Comparison of ENCODE assay signal across 27 cellular contexts in genomic region chr9:127407505-127407868, GRCh38. TPM values are rescaled to one million over a fixed set of nuclear protein-coding genes. Genes with fewer than 3 reads are reported as not detected.
DNase-seq lines count a peak whose midpoint lies in the region; ATAC-seq and TF ChIP-seq lines count a peak whose summit lies in the region.
"Had no signal": no experiment of that assay in that cellular context is flagged by ENCODE, and none has a peak within 500 bp of the region (broad histone marks: within the 10 kb centered on the region; RNA-seq: fewer than 3 reads in every experiment).

No MANE protein-coding gene starts in this region.

- no peak overlapping the region for H3K4me3 ChIP-seq in NT2/D1 (ENCODE audit: insufficient read length, low read depth)
- no peak overlapping the region for H3K4me3 ChIP-seq in mesenchymal stem cell (ENCODE audit: insufficient read depth in 1 of 2, low read depth in 1 of 2, low read length in 2 of 2)
- no peak overlapping the region for H3K4me3 ChIP-seq in CD8-positive, alpha-beta memory T cell (ENCODE audit: low read length)
- H3K4me3 ChIP-seq: Peyer's patch, SK-N-MC had no signal

- H3K27me3 Mint-ChIP-seq in CD8-positive, alpha-beta memory T cell: peaks cover 10 to 27% of the 10 kb centered on the region in 2 donors
- H3K27me3 Mint-ChIP-seq: memory B cell had no signal

- H3K4ac ChIP-seq in mesenchymal stem cell (ENCODE audit: low read depth in 1 of 2, low read length in 2 of 2): no peak overlapping the region

- H3K36me3 ChIP-seq in NT2/D1 (ENCODE audit: insufficient read depth, insufficient read length, low read length) (peaks cover 71% of the 10 kb centered on the region), mesenchymal stem cell (ENCODE audit: control insufficient read depth in 1 of 2, insufficient read depth in 2 of 2, low read depth in 1 of 2, low read length in 2 of 2) (peaks cover 0 to 38% of the 10 kb centered on the region in 2 experiments)
- H3K36me3 ChIP-seq in CD8-positive, alpha-beta memory T cell (ENCODE audit: insufficient read depth, low read length): no peaks in the 10 kb centered on the region

- ATAC-seq in GM18517 (IDR thresholded peaks at IDR 0.05; ENCODE audit: unreplicated experiment): no peak
- ATAC-seq: activated CD4-positive, alpha-beta T cell treated with anti-CD3 and anti-CD28 coated beads for 36 hours; stimulated activated naive CD8-positive, alpha-beta T cell treated with anti-CD3 and anti-CD28 coated beads, Interleukin-15, Interleukin-2, amounts not matched to agents 100 U/mL and 50 U/mL, for 24 hours had no signal

- H3K4me2 ChIP-seq in mesenchymal stem cell (ENCODE audit: low read length, poor library complexity, severe bottlenecking): peak overlapping the region; percentile 9

- H2BK12ac ChIP-seq in mesenchymal stem cell (ENCODE audit: low read length in 2 of 2): no peak overlapping the region

- H2BK120ac ChIP-seq in mesenchymal stem cell (ENCODE audit: low read depth, low read length): no peak overlapping the region

- CTCF ChIA-PET in CD8-positive, alpha-beta memory T cell (lab: Charles Lee): interaction anchor here (1.8 kb wide), 1 partner anchor 11 kb away, joined by 6 read pairs; the partner anchor contains the start of gene SLC2A8

- POLR2A ChIA-PET in CD8-positive, alpha-beta memory T cell (lab: Charles Lee): interaction anchor here (0.6 kb wide), 1 partner anchor 748 kb away, joined by 3 read pairs; no protein-coding TSS in a partner anchor

- H3K79me1 ChIP-seq in mesenchymal stem cell (replicated peaks; ENCODE audit: low read length, poor library complexity, severe bottlenecking): peaks cover 1% of the 10 kb centered on the region

- H4K8ac ChIP-seq in mesenchymal stem cell (ENCODE audit: low read length): no peak overlapping the region

- DNase-seq in NT2/D1 (ENCODE audit: low read depth, low spot score): no peak
- DNase-seq in cerebellar nuclear complex (lab: John Stamatoyannopoulos, UW): peak; percentile 75 to 81
- DNase-seq in mesenchymal stem cell: no peak
- DNase-seq in CD8-positive, alpha-beta memory T cell: no peak
- DNase-seq in RPMI8226: no peak
- DNase-seq in stimulated activated CD4-positive, alpha-beta T cell treated with anti-CD3 and anti-CD28 coated beads, Interleukin-4, amount 100 ng/mL, for 1 hour: no peak
- DNase-seq: activated CD4-positive, alpha-beta T cell treated with anti-CD3 and anti-CD28 coated beads for 36 hours; activated naive CD4-positive, alpha-beta T cell treated with anti-CD3 and anti-CD28 coated beads, Interleukin-2, amount 10 ng/mL, durations not matched to agents 7 days and 5 days; activated T-cell treated with anti-CD3 and anti-CD28 coated beads, Interleukin-2, amount 50 U/mL, for 48 hours; anterior cingulate cortex; CD4-positive, alpha-beta T cell; central memory CD4-positive, alpha-beta T cell; DMS 273 treated with DMSO at 0.1 percent for 48 hours; HFFc6; kidney glomerular epithelial cell; MM.1S; NCI-H1436 treated with DMSO at 0.1 percent for 48 hours; NCI-H2171; NCI-H524; Peyer's patch; right cardiac atrium; stimulated activated naive CD8-positive, alpha-beta T cell treated with anti-CD3 and anti-CD28 coated beads, Interleukin-15, Interleukin-2, amounts not matched to agents 100 U/mL and 50 U/mL, for 24 hours had no signal

- H3K14ac ChIP-seq in mesenchymal stem cell (ENCODE audit: low read length in 2 of 2): no peak overlapping the region

- H3K4me1 ChIP-seq in NT2/D1 (ENCODE audit: insufficient read depth, insufficient read length): peaks cover 12% of the 10 kb centered on the region
- peaks cover 11% of the 10 kb centered on the region for H3K4me1 ChIP-seq in mesenchymal stem cell (ENCODE audit: control insufficient read depth, insufficient read depth, low read depth, low read length)
- H3K4me1 ChIP-seq in CD8-positive, alpha-beta memory T cell (ENCODE audit: insufficient read depth, low read length): no peaks in the 10 kb centered on the region
- H3K4me1 ChIP-seq: Peyer's patch had no signal

- 94% methylated on average over 5 of the region's 5 CpGs for WGBS in mesenchymal stem cell

- peak overlapping the region; percentile 87 for H3K27ac ChIP-seq in C4-2B
- H3K27ac ChIP-seq in mesenchymal stem cell (ENCODE audit: low read length, poor library complexity, severe bottlenecking): no peak overlapping the region
- no peak overlapping the region for H3K27ac ChIP-seq in CD8-positive, alpha-beta memory T cell (ENCODE audit: low read depth, low read length)
- H3K27ac ChIP-seq: Peyer's patch, SK-N-MC had no signal

- peak overlapping the region; percentile 28 for H3K9ac ChIP-seq in NT2/D1 (ENCODE audit: insufficient read length, low read depth)
- no peak overlapping the region for H3K9ac ChIP-seq in mesenchymal stem cell (ENCODE audit: low read length)

- no peak overlapping the region for H3K4me3 Mint-ChIP-seq in CD8-positive, alpha-beta memory T cell
- H3K4me3 Mint-ChIP-seq: activated CD4-positive, alpha-beta T cell treated with anti-CD3 and anti-CD28 coated beads for 36 hours; activated naive CD4-positive, alpha-beta T cell treated with anti-CD3 and anti-CD28 coated beads, Interleukin-2, amount 10 ng/mL, durations not matched to agents 7 days and 5 days; CD4-positive, alpha-beta T cell; HFFc6; memory B cell; T-helper 1 cell treated with Interleukin-12 subunit alpha and Interleukin-12 subunit beta and Interleukin-4 antibody, amounts not matched to agents 30 μg/mL and 1 μg/mL, for 36 hours had no signal

- H3K23ac ChIP-seq in mesenchymal stem cell (ENCODE audit: low read length in 2 of 2): no peak overlapping the region

- no peaks in the 10 kb centered on the region for H3K9me3 ChIP-seq in NT2/D1 (ENCODE audit: insufficient read depth, low read length)
- H3K9me3 ChIP-seq in mesenchymal stem cell (ENCODE audit: control insufficient read depth, low read length): no peaks in the 10 kb centered on the region
- no peaks in the 10 kb centered on the region for H3K9me3 ChIP-seq in CD8-positive, alpha-beta memory T cell (ENCODE audit: low read length)
- H3K9me3 ChIP-seq: Peyer's patch had no signal

- no peak overlapping the region for H2AFZ ChIP-seq in mesenchymal stem cell (ENCODE audit: low read depth, low read length)

- H2AK5ac ChIP-seq in mesenchymal stem cell (ENCODE audit: low read length, severe bottlenecking): no peak overlapping the region

- no peak overlapping the region for H2BK5ac ChIP-seq in mesenchymal stem cell (ENCODE audit: low read depth, low read length, poor library complexity, severe bottlenecking)

- H3K27ac Mint-ChIP-seq in CD8-positive, alpha-beta memory T cell: no peak overlapping the region
- H3K27ac Mint-ChIP-seq: activated CD4-positive, alpha-beta T cell treated with anti-CD3 and anti-CD28 coated beads for 36 hours; activated naive CD4-positive, alpha-beta T cell treated with anti-CD3 and anti-CD28 coated beads, Interleukin-2, amount 10 ng/mL, durations not matched to agents 7 days and 5 days; CD4-positive, alpha-beta T cell; HFFc6; memory B cell; T-helper 1 cell treated with Interleukin-12 subunit alpha and Interleukin-12 subunit beta and Interleukin-4 antibody, amounts not matched to agents 30 μg/mL and 1 μg/mL, for 36 hours had no signal

- no peak for TF ChIP-seq CTCF in C4-2B (conservative IDR thresholded peaks at IDR 0.05)

- H3K36me3 Mint-ChIP-seq in CD8-positive, alpha-beta memory T cell: no peaks in the 10 kb centered on the region
- H3K36me3 Mint-ChIP-seq: activated naive CD4-positive, alpha-beta T cell treated with anti-CD3 and anti-CD28 coated beads, Interleukin-2, amount 10 ng/mL, durations not matched to agents 7 days and 5 days had no signal

- no peak overlapping the region for H2BK15ac ChIP-seq in mesenchymal stem cell (ENCODE audit: low read depth, poor library complexity, severe bottlenecking)

- H3K27me3 ChIP-seq in NT2/D1 (ENCODE audit: insufficient read depth, insufficient read length): no peaks in the 10 kb centered on the region
- peaks cover 0 to 77% of the 10 kb centered on the region in 2 experiments for H3K27me3 ChIP-seq in mesenchymal stem cell (ENCODE audit: control insufficient read depth in 1 of 2, insufficient read depth in 1 of 2, low read length in 2 of 2)
- H3K27me3 ChIP-seq in CD8-positive, alpha-beta memory T cell (ENCODE audit: insufficient read depth, low read length, poor library complexity, severe bottlenecking): no peaks in the 10 kb centered on the region
- H3K27me3 ChIP-seq: Peyer's patch had no signal

- no peaks in the 10 kb centered on the region for H3K4me1 Mint-ChIP-seq in CD8-positive, alpha-beta memory T cell
- H3K4me1 Mint-ChIP-seq: activated CD4-positive, alpha-beta T cell treated with anti-CD3 and anti-CD28 coated beads for 36 hours; activated naive CD4-positive, alpha-beta T cell treated with anti-CD3 and anti-CD28 coated beads, Interleukin-2, amount 10 ng/mL, durations not matched to agents 7 days and 5 days had no signal

- no peaks in the 10 kb centered on the region for H3K9me3 Mint-ChIP-seq in CD8-positive, alpha-beta memory T cell
- H3K9me3 Mint-ChIP-seq: activated naive CD4-positive, alpha-beta T cell treated with anti-CD3 and anti-CD28 coated beads, Interleukin-2, amount 10 ng/mL, durations not matched to agents 7 days and 5 days; CD4-positive, alpha-beta T cell; HFFc6; memory B cell; T-helper 1 cell treated with Interleukin-12 subunit alpha and Interleukin-12 subunit beta and Interleukin-4 antibody, amounts not matched to agents 30 μg/mL and 1 μg/mL, for 36 hours had no signal

- H4K91ac ChIP-seq in mesenchymal stem cell (ENCODE audit: low read length): no peak overlapping the region

- no peak overlapping the region for H3K18ac ChIP-seq in mesenchymal stem cell (ENCODE audit: low read depth in 1 of 2, low read length in 2 of 2)

RNA-seq across cellular contexts. Expression of gene SLC2A8, which starts 10.5 kb away (rescaled TPM):
- polyA plus RNA-seq in mesenchymal stem cell (2013, experiment 1 of 2): 6.3 TPM
- polyA plus RNA-seq in mesenchymal stem cell (2013, experiment 2 of 2): 6.8 TPM
- 1 to 10 TPM; 6.2 to 7.7 TPM for total RNA-seq in CD8-positive, alpha-beta memory T cell
- polyA plus RNA-seq in CD8-positive, alpha-beta memory T cell: 4.5 TPM

RNA-seq across cellular contexts. Expression of gene ZNF79, which starts 16.7 kb away (rescaled TPM):
- 3.0 TPM for polyA plus RNA-seq in mesenchymal stem cell (2013, experiment 1 of 2)
- 3.0 TPM for polyA plus RNA-seq in mesenchymal stem cell (2013, experiment 2 of 2)
- 10 to 100 TPM; 19.1 to 19.7 TPM for total RNA-seq in CD8-positive, alpha-beta memory T cell
- 6.8 TPM for polyA plus RNA-seq in CD8-positive, alpha-beta memory T cell

RNA-seq across cellular contexts. Expression of gene RPL12, which starts 43.7 kb away (rescaled TPM):
- 2,850 TPM for polyA plus RNA-seq in mesenchymal stem cell (2013, experiment 1 of 2)
- polyA plus RNA-seq in mesenchymal stem cell (2013, experiment 2 of 2): 2,702 TPM
- 1,000 to 10,000 TPM; 1,457 to 1,549 TPM for total RNA-seq in CD8-positive, alpha-beta memory T cell
- 1,533 TPM for polyA plus RNA-seq in CD8-positive, alpha-beta memory T cell

RNA-seq across cellular contexts. Expression of gene LRSAM1, which starts 43.8 kb away (rescaled TPM):
- polyA plus RNA-seq in mesenchymal stem cell (2013, experiment 1 of 2): 7.9 TPM
- 7.2 TPM for polyA plus RNA-seq in mesenchymal stem cell (2013, experiment 2 of 2)
- total RNA-seq in CD8-positive, alpha-beta memory T cell: 10 to 100 TPM; 22.6 to 23.0 TPM
- polyA plus RNA-seq in CD8-positive, alpha-beta memory T cell: 9.5 TPM

Comparison
In these comparisons a context has a peak if more than half of its experiments do, and no peak if none do; other contexts are left out.
1. DNase-seq: peak in cerebellar nuclear complex (2 of 2); none in NT2/D1 (single experiment), mesenchymal stem cell (single experiment), CD8-positive, alpha-beta memory T cell (0 of 5), RPMI8226 (single experiment) and stimulated activated CD4-positive, alpha-beta T cell treated with anti-CD3 and anti-CD28 coated beads, Interleukin-4, amount 100 ng/mL, for 1 hour (single experiment).